In genomic region chr22:20178075-20178921, GRCh38 we compare ENCODE assay signal across 2 cellular contexts.
TF ChIP-seq lines count a peak whose summit lies in the region.

No MANE protein-coding gene starts in this region.

TF ChIP-seq in K562, 482 proteins besides CTCF, POLR2A, EP300 and RAD21 (continues in another document):
- TF ChIP-seq ARID4B (CRISPR knock-in tag; IDR thresholded peaks at IDR 0.05) (0 out of 2 replicates have a peak, but pooled peaks have one; percentile 25), SRSF3 (IDR thresholded peaks at IDR 0.05; ENCODE audit: insufficient read depth, low read length) (0 out of 2 replicates have a peak, but pooled peaks have one; percentile 13), CBFB (CRISPR knock-in tag; IDR thresholded peaks at IDR 0.05) (0 out of 2 replicates have a peak, but pooled peaks have one; percentile 35), ZFP91 (CRISPR knock-in tag; IDR thresholded peaks at IDR 0.05) (0 out of 2 replicates have a peak, but pooled peaks have one; percentile 14), TEAD1 (CRISPR knock-in tag; IDR thresholded peaks at IDR 0.05) (peak in 1 of 2 experiments; percentile 17; a peak in 1 of 4 replicates), ZC3H4 (CRISPR knock-in tag; IDR thresholded peaks at IDR 0.05; ENCODE audit: borderline replicate concordance) (no peak), JUN (IDR thresholded peaks at IDR 0.05; ENCODE audit: borderline replicate concordance, low read depth, low read length) (no peak), JUN (CRISPR knock-in tag; IDR thresholded peaks at IDR 0.05; ENCODE audit: borderline replicate concordance) (0 out of 2 replicates have a peak, but pooled peaks have one; percentile 24), ZBTB11 (CRISPR knock-in tag; IDR thresholded peaks at IDR 0.05) (0 out of 6 replicates have a peak, but pooled peaks of 1 of the 3 experiments have one; percentile 32), ZNF217 (CRISPR knock-in tag; IDR thresholded peaks at IDR 0.05) (no peak), YY1 (IDR thresholded peaks at IDR 0.05; ENCODE audit: borderline replicate concordance in 1 of 3, control insufficient read depth in 1 of 3, extremely low read depth in 1 of 3, insufficient read depth in 3 of 3, insufficient read length in 1 of 3, insufficient replicate concordance in 2 of 3, low read depth in 1 of 3, low read length in 2 of 3) (peak in 1 of 3 experiments; percentile 6), ZNF143 (CRISPR knock-in tag; IDR thresholded peaks at IDR 0.05) (no peak), NR3C1 (CRISPR knock-in tag; IDR thresholded peaks at IDR 0.05) (peak; percentile 27; the same call in 1 of the 2 replicates), MAFK (IDR thresholded peaks at IDR 0.05; ENCODE audit: low read length) (no peak), TEAD4 (IDR thresholded peaks at IDR 0.05; ENCODE audit: low read length) (no peak), TEAD4 (CRISPR knock-in tag; IDR thresholded peaks at IDR 0.05; ENCODE audit: borderline replicate concordance) (peak; percentile 65; the same call in 1 of the 2 replicates), USF1 (CRISPR knock-in tag; IDR thresholded peaks at IDR 0.05) (peak; percentile 58; the same call in 1 of the 2 replicates)

TF ChIP-seq in neural cell, 6 proteins besides CTCF, POLR2A, EP300 and RAD21:
- TF ChIP-seq REST (IDR thresholded peaks at IDR 0.05; ENCODE audit: borderline replicate concordance), result no peak
- no peak for TF ChIP-seq EZH2 (IDR thresholded peaks at IDR 0.05; ENCODE audit: borderline replicate concordance, insufficient read depth, low read length, poor library complexity, severe bottlenecking)
- TF ChIP-seq TAF1 (IDR thresholded peaks at IDR 0.05; ENCODE audit: low read depth), result no peak
- TF ChIP-seq POLR2AphosphoS5 (IDR thresholded peaks at IDR 0.05), result no peak
- TF ChIP-seq MXI1 (conservative IDR thresholded peaks at IDR 0.05; ENCODE audit: poor library complexity, severe bottlenecking), result no peak
- TF ChIP-seq SMC3 (conservative IDR thresholded peaks at IDR 0.05; ENCODE audit: poor library complexity), result no peak
